ENCODE assay signal across 9 cellular contexts in the genomic region with DNA sequence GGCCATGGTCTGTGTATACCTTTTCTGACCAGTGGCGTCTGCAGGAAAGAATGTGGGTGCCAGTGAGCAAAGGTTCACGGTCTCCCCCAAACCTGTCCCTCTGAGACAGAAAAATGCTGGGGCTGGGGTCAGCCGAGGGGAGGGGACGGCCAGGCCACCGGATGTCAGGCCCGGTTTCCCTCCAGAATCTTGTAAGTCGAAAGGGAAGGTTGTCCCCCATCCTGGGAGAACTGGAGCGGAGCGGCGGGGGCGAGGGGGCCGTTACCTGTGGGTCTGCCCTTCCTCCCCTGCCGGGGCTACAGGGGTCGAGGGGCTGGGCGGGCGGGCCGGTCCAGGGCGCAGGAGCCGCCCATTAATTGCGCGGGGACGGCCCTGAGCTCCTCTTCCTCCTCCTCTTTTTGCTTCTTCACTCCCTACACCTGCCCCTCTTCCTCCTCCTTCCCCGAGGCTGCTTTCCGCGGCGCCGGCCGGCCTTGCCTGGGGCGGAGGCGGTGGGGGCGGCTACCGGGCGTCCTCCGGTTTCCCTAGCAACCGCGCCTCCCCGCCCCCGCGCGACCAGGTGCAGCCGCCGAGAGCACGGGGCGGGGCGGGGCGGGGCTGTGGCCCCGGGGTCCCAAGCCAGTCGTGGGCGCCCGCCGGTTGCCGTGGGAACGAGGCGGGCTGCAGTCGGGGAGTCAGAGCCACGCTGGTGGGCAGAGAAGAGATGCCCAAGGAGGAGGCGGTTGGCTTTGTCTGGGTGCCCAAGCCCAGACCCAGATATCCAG. TPM values are rescaled to one million over a fixed set of nuclear protein-coding genes. Genes with fewer than 3 reads are reported as not detected.
DNase-seq lines count a peak whose midpoint lies in the region; ATAC-seq and TF ChIP-seq lines count a peak whose summit lies in the region.
"Had no signal": no experiment of that assay in that cellular context is flagged by ENCODE, and none has a peak within 500 bp of the region (broad histone marks: within the 10 kb centered on the region; RNA-seq: fewer than 3 reads in every experiment).

A gene with protein sequence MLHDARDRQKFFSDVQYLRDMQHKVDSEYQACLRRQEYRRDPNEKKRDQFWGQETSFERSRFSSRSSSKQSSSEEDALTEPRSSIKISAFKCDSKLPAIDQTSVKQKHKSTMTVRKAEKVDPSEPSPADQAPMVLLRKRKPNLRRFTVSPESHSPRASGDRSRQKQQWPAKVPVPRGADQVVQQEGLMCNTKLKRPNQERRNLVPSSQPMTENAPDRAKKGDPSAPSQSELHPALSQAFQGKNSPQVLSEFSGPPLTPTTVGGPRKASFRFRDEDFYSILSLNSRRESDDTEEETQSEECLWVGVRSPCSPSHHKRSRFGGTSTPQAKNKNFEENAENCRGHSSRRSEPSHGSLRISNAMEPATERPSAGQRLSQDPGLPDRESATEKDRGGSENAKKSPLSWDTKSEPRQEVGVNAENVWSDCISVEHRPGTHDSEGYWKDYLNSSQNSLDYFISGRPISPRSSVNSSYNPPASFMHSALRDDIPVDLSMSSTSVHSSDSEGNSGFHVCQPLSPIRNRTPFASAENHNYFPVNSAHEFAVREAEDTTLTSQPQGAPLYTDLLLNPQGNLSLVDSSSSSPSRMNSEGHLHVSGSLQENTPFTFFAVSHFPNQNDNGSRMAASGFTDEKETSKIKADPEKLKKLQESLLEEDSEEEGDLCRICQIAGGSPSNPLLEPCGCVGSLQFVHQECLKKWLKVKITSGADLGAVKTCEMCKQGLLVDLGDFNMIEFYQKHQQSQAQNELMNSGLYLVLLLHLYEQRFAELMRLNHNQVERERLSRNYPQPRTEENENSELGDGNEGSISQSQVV (minus strand): TSS at position 503 of the 764 bp plus-strand sequence. CDS start 6,579 bp downstream, outside the sequence.

- POLR2A ChIA-PET in activated CD4-positive, alpha-beta memory T cell treated with anti-CD3 and anti-CD28 coated beads for 36 hours (lab: Charles Lee): no interaction called here
- POLR2A ChIA-PET in activated CD4-positive, alpha-beta memory T cell treated with anti-CD3 and anti-CD28 coated beads, Interleukin-2, amount 10 ng/mL, durations not matched to agents 7 days and 5 days (lab: Charles Lee): no interaction called here

- no peak for ATAC-seq in HG03135 (IDR thresholded peaks at IDR 0.05; ENCODE audit: unreplicated experiment)
- no peak for ATAC-seq in HG02610 (IDR thresholded peaks at IDR 0.05; ENCODE audit: unreplicated experiment)

- H3K4me1 Mint-ChIP-seq in activated CD4-positive, alpha-beta memory T cell treated with anti-CD3 and anti-CD28 coated beads for 36 hours (ENCODE audit: low read depth): peaks cover 10% of the 10 kb centered on the region
- no peaks in the 10 kb centered on the region for H3K4me1 Mint-ChIP-seq in activated CD4-positive, alpha-beta memory T cell treated with anti-CD3 and anti-CD28 coated beads, Interleukin-2, amount 10 ng/mL, durations not matched to agents 7 days and 5 days
- no peaks in the 10 kb centered on the region for H3K4me1 Mint-ChIP-seq in endothelial cell (ENCODE audit: unreplicated experiment)

- peaks cover 42% of the 10 kb centered on the region for H3K27me3 Mint-ChIP-seq in activated CD4-positive, alpha-beta memory T cell treated with anti-CD3 and anti-CD28 coated beads for 36 hours
- H3K27me3 Mint-ChIP-seq in activated CD4-positive, alpha-beta memory T cell treated with anti-CD3 and anti-CD28 coated beads, Interleukin-2, amount 10 ng/mL, durations not matched to agents 7 days and 5 days: peaks cover 42% of the 10 kb centered on the region
- peaks cover 2% of the 10 kb centered on the region for H3K27me3 Mint-ChIP-seq in endothelial cell (ENCODE audit: unreplicated experiment)

- H3K9me3 Mint-ChIP-seq in activated CD4-positive, alpha-beta memory T cell treated with anti-CD3 and anti-CD28 coated beads for 36 hours: no peaks in the 10 kb centered on the region
- H3K9me3 Mint-ChIP-seq in activated CD4-positive, alpha-beta memory T cell treated with anti-CD3 and anti-CD28 coated beads, Interleukin-2, amount 10 ng/mL, durations not matched to agents 7 days and 5 days: no peaks in the 10 kb centered on the region
- H3K9me3 Mint-ChIP-seq in endothelial cell (ENCODE audit: unreplicated experiment): no peaks in the 10 kb centered on the region
- H3K9me3 Mint-ChIP-seq: T-helper 1 cell treated with Interleukin-12 subunit alpha and Interleukin-12 subunit beta and Interleukin-4 antibody, amounts not matched to agents 30 μg/mL and 1 μg/mL, for 36 hours had no signal

- TF ChIP-seq CTCF in endothelial cell (IDR thresholded peaks at IDR 0.05; ENCODE audit: unreplicated experiment): no peak

- CTCF ChIA-PET in activated CD4-positive, alpha-beta memory T cell treated with anti-CD3 and anti-CD28 coated beads for 36 hours (lab: Charles Lee): no interaction called here
- CTCF ChIA-PET in activated CD4-positive, alpha-beta memory T cell treated with anti-CD3 and anti-CD28 coated beads, Interleukin-2, amount 10 ng/mL, durations not matched to agents 7 days and 5 days (lab: Charles Lee): no interaction called here

- H3K36me3 Mint-ChIP-seq in activated CD4-positive, alpha-beta memory T cell treated with anti-CD3 and anti-CD28 coated beads for 36 hours: no peaks in the 10 kb centered on the region
- H3K36me3 Mint-ChIP-seq in activated CD4-positive, alpha-beta memory T cell treated with anti-CD3 and anti-CD28 coated beads, Interleukin-2, amount 10 ng/mL, durations not matched to agents 7 days and 5 days (ENCODE audit: low read depth): no peaks in the 10 kb centered on the region
- H3K36me3 Mint-ChIP-seq in endothelial cell (ENCODE audit: low read depth, unreplicated experiment): no peaks in the 10 kb centered on the region

- DNase-seq in activated CD4-positive, alpha-beta memory T cell treated with anti-CD3 and anti-CD28 coated beads for 36 hours: peak; percentile 34
- DNase-seq in activated CD4-positive, alpha-beta memory T cell treated with anti-CD3 and anti-CD28 coated beads, Interleukin-2, amount 10 ng/mL, durations not matched to agents 7 days and 5 days: no peak
- DNase-seq in SW480 (ENCODE audit: low spot score): peak; percentile 20
- DNase-seq in endothelial cell (ENCODE audit: low spot score): peak; percentile 21
- DNase-seq in posterior cingulate gyrus: peak in 8 of 10 donors; percentile 14 to 93 (median 46)
- no peak for DNase-seq in AML-193 (lab: John Stamatoyannopoulos, UW)

- no peak within 1 kb of the TSS for H3K27ac Mint-ChIP-seq in activated CD4-positive, alpha-beta memory T cell treated with anti-CD3 and anti-CD28 coated beads for 36 hours
- no peak within 1 kb of the TSS for H3K27ac Mint-ChIP-seq in activated CD4-positive, alpha-beta memory T cell treated with anti-CD3 and anti-CD28 coated beads, Interleukin-2, amount 10 ng/mL, durations not matched to agents 7 days and 5 days
- H3K27ac Mint-ChIP-seq in endothelial cell (ENCODE audit: unreplicated experiment): no peak within 1 kb of the TSS
- H3K27ac Mint-ChIP-seq: T-helper 1 cell treated with Interleukin-12 subunit alpha and Interleukin-12 subunit beta and Interleukin-4 antibody, amounts not matched to agents 30 μg/mL and 1 μg/mL, for 36 hours had no signal

- no peak within 1 kb of the TSS for H3K4me3 Mint-ChIP-seq in activated CD4-positive, alpha-beta memory T cell treated with anti-CD3 and anti-CD28 coated beads for 36 hours
- H3K4me3 Mint-ChIP-seq in activated CD4-positive, alpha-beta memory T cell treated with anti-CD3 and anti-CD28 coated beads, Interleukin-2, amount 10 ng/mL, durations not matched to agents 7 days and 5 days: no peak within 1 kb of the TSS
- peak within 1 kb of the TSS; percentile 59 for H3K4me3 Mint-ChIP-seq in endothelial cell (ENCODE audit: unreplicated experiment)
- H3K4me3 Mint-ChIP-seq: T-helper 1 cell treated with Interleukin-12 subunit alpha and Interleukin-12 subunit beta and Interleukin-4 antibody, amounts not matched to agents 30 μg/mL and 1 μg/mL, for 36 hours had no signal

- intact Hi-C loops in activated CD4-positive, alpha-beta memory T cell treated with anti-CD3 and anti-CD28 coated beads for 36 hours (cut with micrococcal nuclease): no loop called here
- intact Hi-C loops in posterior cingulate gyrus (cut with DNase I): no loop called here

RNA-seq across cellular contexts. Expression of the gene that starts here (rescaled TPM):
- total RNA-seq in activated CD4-positive, alpha-beta memory T cell treated with anti-CD3 and anti-CD28 coated beads for 36 hours: not detected
- not detected for total RNA-seq in activated CD4-positive, alpha-beta memory T cell treated with anti-CD3 and anti-CD28 coated beads, Interleukin-2, amount 10 ng/mL, durations not matched to agents 7 days and 5 days
- not detected for total RNA-seq in endothelial cell (ENCODE audit: unreplicated experiment)

Comparison
In these comparisons a context has a peak if more than half of its experiments do, and no peak if none do; other contexts are left out.
1. Peak in DNase-seq in activated CD4-positive, alpha-beta memory T cell treated with anti-CD3 and anti-CD28 coated beads for 36 hours; RNA of the gene not detected or under 1 TPM.
2. Peak in DNase-seq in endothelial cell; RNA of the gene not detected or under 1 TPM.
3. DNase-seq: peak in SW480 (single experiment) and posterior cingulate gyrus (8 of 10); none in activated CD4-positive, alpha-beta memory T cell treated with anti-CD3 and anti-CD28 coated beads, Interleukin-2, amount 10 ng/mL, durations not matched to agents 7 days and 5 days (single experiment) and AML-193 (0 of 2).